ENCODE assay signal across 1 cellular context in the genomic region with DNA sequence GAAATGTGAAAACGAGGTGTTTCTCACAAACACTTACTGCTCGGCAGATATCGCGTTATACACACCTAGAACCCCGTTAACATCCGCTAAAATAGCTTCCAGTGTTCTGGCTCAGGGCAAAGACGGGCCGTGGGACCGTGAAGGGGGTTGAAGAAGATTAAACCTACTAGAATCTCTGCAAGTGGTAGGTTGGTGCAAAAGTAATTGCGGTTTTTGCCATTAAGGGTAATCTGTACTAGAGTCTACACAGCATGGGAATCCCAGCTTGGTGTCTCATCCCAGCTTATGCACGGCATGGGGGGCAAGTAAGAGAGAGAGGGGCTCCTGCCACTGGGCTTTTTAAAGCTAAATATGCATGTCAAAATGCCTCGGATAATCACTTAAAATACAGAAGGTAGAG.
TF ChIP-seq lines count a peak whose summit lies in the region.

No MANE protein-coding gene starts in this region.

TF ChIP-seq in K562, 482 proteins besides CTCF, POLR2A, EP300 and RAD21 (continued from another document):
- TF ChIP-seq, protein P1, sequence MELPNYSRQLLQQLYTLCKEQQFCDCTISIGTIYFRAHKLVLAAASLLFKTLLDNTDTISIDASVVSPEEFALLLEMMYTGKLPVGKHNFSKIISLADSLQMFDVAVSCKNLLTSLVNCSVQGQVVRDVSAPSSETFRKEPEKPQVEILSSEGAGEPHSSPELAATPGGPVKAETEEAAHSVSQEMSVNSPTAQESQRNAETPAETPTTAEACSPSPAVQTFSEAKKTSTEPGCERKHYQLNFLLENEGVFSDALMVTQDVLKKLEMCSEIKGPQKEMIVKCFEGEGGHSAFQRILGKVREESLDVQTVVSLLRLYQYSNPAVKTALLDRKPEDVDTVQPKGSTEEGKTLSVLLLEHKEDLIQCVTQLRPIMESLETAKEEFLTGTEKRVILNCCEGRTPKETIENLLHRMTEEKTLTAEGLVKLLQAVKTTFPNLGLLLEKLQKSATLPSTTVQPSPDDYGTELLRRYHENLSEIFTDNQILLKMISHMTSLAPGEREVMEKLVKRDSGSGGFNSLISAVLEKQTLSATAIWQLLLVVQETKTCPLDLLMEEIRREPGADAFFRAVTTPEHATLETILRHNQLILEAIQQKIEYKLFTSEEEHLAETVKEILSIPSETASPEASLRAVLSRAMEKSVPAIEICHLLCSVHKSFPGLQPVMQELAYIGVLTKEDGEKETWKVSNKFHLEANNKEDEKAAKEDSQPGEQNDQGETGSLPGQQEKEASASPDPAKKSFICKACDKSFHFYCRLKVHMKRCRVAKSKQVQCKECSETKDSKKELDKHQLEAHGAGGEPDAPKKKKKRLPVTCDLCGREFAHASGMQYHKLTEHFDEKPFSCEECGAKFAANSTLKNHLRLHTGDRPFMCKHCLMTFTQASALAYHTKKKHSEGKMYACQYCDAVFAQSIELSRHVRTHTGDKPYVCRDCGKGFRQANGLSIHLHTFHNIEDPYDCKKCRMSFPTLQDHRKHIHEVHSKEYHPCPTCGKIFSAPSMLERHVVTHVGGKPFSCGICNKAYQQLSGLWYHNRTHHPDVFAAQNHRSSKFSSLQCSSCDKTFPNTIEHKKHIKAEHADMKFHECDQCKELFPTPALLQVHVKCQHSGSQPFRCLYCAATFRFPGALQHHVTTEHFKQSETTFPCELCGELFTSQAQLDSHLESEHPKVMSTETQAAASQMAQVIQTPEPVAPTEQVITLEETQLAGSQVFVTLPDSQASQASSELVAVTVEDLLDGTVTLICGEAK (IDR thresholded peaks at IDR 0.05) = peak; percentile 61; the same call in 1 of the 2 replicates
- TF ChIP-seq, protein P1 (CRISPR knock-in tag; IDR thresholded peaks at IDR 0.05) = no peak
